In the genomic region with DNA sequence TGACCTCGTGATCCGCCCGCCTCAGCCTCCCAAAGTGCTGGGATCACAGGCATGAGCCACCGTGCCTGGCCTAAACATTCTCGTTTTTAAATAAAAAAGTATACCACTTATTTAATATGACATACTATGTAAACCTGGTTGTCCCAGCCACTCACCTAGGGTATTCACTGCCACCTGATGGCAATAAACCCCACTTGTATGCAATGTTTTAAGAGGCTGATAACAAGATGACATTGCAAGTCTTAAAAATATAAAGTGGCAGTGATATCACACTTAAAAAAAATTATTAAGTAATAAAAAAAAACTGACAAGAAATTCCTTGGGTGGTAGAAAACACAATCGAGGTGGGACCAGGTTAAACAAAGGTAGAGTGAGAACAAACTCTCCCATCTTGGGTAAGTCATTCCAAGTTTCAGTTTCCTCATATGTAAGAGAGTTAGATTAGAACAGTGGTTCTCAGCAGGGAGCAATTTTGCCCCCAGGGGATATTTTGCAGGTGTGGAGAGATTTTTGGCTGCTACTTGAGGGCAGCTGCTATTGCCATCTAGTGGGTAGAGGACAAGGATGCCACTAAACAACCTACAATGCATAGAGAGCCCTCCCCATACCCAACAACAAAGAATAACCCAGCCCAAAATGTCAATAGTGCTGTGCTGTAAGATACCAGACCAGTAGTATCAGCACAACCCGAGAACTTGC, we compare ENCODE assay signal across 2 cellular contexts.
TF ChIP-seq lines count a peak whose summit lies in the region.

No MANE protein-coding gene starts in this region.

TF ChIP-seq in HEK293, 187 proteins besides CTCF, POLR2A, EP300 and RAD21 (continues in another document):
- TF ChIP-seq, protein P1, sequence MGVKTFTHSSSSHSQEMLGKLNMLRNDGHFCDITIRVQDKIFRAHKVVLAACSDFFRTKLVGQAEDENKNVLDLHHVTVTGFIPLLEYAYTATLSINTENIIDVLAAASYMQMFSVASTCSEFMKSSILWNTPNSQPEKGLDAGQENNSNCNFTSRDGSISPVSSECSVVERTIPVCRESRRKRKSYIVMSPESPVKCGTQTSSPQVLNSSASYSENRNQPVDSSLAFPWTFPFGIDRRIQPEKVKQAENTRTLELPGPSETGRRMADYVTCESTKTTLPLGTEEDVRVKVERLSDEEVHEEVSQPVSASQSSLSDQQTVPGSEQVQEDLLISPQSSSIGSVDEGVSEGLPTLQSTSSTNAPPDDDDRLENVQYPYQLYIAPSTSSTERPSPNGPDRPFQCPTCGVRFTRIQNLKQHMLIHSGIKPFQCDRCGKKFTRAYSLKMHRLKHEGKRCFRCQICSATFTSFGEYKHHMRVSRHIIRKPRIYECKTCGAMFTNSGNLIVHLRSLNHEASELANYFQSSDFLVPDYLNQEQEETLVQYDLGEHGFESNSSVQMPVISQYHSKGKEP (tag by site-specific recombination; IDR thresholded peaks at IDR 0.05): no peak
- no peak for TF ChIP-seq ZNF335 (tag by site-specific recombination; conservative IDR thresholded peaks at IDR 0.05)
- TF ChIP-seq ZNF266 (tag by site-specific recombination; IDR thresholded peaks at IDR 0.05; ENCODE audit: low read depth): no peak
- TF ChIP-seq, protein P2, sequence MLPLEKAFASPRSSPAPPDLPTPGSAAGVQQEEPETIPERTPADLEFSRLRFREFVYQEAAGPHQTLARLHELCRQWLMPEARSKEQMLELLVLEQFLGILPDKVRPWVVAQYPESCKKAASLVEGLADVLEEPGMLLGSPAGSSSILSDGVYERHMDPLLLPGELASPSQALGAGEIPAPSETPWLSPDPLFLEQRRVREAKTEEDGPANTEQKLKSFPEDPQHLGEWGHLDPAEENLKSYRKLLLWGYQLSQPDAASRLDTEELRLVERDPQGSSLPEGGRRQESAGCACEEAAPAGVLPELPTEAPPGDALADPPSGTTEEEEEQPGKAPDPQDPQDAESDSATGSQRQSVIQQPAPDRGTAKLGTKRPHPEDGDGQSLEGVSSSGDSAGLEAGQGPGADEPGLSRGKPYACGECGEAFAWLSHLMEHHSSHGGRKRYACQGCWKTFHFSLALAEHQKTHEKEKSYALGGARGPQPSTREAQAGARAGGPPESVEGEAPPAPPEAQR (tag by site-specific recombination; IDR thresholded peaks at IDR 0.05): no peak
- no peak for TF ChIP-seq ZNF660 (tag by site-specific recombination; IDR thresholded peaks at IDR 0.05)
- TF ChIP-seq KLF7 (tag by site-specific recombination; IDR thresholded peaks at IDR 0.05; ENCODE audit: borderline replicate concordance): no peak
- no peak for TF ChIP-seq SCRT1 (tag by site-specific recombination; IDR thresholded peaks at IDR 0.05; ENCODE audit: borderline replicate concordance)
- no peak for TF ChIP-seq ZNF670 (tag by site-specific recombination; IDR thresholded peaks at IDR 0.05; ENCODE audit: low read depth)
- TF ChIP-seq, protein P3, sequence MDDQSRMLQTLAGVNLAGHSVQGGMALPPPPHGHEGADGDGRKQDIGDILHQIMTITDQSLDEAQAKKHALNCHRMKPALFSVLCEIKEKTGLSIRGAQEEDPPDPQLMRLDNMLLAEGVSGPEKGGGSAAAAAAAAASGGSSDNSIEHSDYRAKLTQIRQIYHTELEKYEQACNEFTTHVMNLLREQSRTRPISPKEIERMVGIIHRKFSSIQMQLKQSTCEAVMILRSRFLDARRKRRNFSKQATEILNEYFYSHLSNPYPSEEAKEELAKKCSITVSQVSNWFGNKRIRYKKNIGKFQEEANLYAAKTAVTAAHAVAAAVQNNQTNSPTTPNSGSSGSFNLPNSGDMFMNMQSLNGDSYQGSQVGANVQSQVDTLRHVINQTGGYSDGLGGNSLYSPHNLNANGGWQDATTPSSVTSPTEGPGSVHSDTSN (CRISPR knock-in tag; IDR thresholded peaks at IDR 0.05): no peak
- TF ChIP-seq, protein P4, sequence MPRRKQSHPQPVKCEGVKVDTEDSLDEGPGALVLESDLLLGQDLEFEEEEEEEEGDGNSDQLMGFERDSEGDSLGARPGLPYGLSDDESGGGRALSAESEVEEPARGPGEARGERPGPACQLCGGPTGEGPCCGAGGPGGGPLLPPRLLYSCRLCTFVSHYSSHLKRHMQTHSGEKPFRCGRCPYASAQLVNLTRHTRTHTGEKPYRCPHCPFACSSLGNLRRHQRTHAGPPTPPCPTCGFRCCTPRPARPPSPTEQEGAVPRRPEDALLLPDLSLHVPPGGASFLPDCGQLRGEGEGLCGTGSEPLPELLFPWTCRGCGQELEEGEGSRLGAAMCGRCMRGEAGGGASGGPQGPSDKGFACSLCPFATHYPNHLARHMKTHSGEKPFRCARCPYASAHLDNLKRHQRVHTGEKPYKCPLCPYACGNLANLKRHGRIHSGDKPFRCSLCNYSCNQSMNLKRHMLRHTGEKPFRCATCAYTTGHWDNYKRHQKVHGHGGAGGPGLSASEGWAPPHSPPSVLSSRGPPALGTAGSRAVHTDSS (tag by site-specific recombination; IDR thresholded peaks at IDR 0.05): no peak
- 0 out of 2 replicates have a peak, but pooled peaks have one; percentile 32 for TF ChIP-seq ZNF596 (tag by site-specific recombination; IDR thresholded peaks at IDR 0.05)
- no peak for TF ChIP-seq ZNF626 (tag by site-specific recombination; IDR thresholded peaks at IDR 0.05)
- TF ChIP-seq PRDM1 (tag by site-specific recombination; IDR thresholded peaks at IDR 0.05): peak; percentile 38; the same call in 1 of the 2 replicates
- TF ChIP-seq ZNF792 (tag by site-specific recombination; IDR thresholded peaks at IDR 0.05): no peak
- TF ChIP-seq, protein P5, sequence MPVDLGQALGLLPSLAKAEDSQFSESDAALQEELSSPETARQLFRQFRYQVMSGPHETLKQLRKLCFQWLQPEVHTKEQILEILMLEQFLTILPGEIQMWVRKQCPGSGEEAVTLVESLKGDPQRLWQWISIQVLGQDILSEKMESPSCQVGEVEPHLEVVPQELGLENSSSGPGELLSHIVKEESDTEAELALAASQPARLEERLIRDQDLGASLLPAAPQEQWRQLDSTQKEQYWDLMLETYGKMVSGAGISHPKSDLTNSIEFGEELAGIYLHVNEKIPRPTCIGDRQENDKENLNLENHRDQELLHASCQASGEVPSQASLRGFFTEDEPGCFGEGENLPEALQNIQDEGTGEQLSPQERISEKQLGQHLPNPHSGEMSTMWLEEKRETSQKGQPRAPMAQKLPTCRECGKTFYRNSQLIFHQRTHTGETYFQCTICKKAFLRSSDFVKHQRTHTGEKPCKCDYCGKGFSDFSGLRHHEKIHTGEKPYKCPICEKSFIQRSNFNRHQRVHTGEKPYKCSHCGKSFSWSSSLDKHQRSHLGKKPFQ (tag by site-specific recombination; IDR thresholded peaks at IDR 0.05): no peak
- TF ChIP-seq, protein P6, sequence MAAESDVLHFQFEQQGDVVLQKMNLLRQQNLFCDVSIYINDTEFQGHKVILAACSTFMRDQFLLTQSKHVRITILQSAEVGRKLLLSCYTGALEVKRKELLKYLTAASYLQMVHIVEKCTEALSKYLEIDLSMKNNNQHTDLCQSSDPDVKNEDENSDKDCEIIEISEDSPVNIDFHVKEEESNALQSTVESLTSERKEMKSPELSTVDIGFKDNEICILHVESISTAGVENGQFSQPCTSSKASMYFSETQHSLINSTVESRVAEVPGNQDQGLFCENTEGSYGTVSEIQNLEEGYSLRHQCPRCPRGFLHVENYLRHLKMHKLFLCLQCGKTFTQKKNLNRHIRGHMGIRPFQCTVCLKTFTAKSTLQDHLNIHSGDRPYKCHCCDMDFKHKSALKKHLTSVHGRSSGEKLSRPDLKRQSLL (tag by site-specific recombination; IDR thresholded peaks at IDR 0.05): no peak
- peak; percentile 60 for TF ChIP-seq GLIS1 (tag by site-specific recombination; IDR thresholded peaks at IDR 0.05)
- no peak for TF ChIP-seq ZNF473 (tag by site-specific recombination; IDR thresholded peaks at IDR 0.05)
- TF ChIP-seq ZNF202 (tag by site-specific recombination; IDR thresholded peaks at IDR 0.05; ENCODE audit: borderline replicate concordance): no peak
- no peak for TF ChIP-seq ZNF548 (tag by site-specific recombination; IDR thresholded peaks at IDR 0.05)
- no peak for TF ChIP-seq BCL11B (tag by site-specific recombination; IDR thresholded peaks at IDR 0.05; ENCODE audit: low read depth)

TF ChIP-seq in HepG2, 621 proteins besides CTCF, POLR2A, EP300 and RAD21:
- TF ChIP-seq ZNF33A (CRISPR knock-in tag; IDR thresholded peaks at IDR 0.05; ENCODE audit: borderline replicate concordance) (no peak), ZBTB7B (CRISPR knock-in tag; IDR thresholded peaks at IDR 0.05) (no peak), MBD4 (IDR thresholded peaks at IDR 0.05; ENCODE audit: borderline replicate concordance, low read length) (no peak), ZNF564 (CRISPR knock-in tag; IDR thresholded peaks at IDR 0.05) (no peak), YY1 (IDR thresholded peaks at IDR 0.05; ENCODE audit: insufficient read depth, insufficient replicate concordance, low read depth, low read length) (no peak), HOXA5 (CRISPR knock-in tag; IDR thresholded peaks at IDR 0.05) (no peak)
- TF ChIP-seq, protein P7, sequence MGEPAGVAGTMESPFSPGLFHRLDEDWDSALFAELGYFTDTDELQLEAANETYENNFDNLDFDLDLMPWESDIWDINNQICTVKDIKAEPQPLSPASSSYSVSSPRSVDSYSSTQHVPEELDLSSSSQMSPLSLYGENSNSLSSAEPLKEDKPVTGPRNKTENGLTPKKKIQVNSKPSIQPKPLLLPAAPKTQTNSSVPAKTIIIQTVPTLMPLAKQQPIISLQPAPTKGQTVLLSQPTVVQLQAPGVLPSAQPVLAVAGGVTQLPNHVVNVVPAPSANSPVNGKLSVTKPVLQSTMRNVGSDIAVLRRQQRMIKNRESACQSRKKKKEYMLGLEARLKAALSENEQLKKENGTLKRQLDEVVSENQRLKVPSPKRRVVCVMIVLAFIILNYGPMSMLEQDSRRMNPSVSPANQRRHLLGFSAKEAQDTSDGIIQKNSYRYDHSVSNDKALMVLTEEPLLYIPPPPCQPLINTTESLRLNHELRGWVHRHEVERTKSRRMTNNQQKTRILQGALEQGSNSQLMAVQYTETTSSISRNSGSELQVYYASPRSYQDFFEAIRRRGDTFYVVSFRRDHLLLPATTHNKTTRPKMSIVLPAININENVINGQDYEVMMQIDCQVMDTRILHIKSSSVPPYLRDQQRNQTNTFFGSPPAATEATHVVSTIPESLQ (CRISPR knock-in tag; conservative IDR thresholded peaks at IDR 0.05): no peak
- TF ChIP-seq, protein P8, sequence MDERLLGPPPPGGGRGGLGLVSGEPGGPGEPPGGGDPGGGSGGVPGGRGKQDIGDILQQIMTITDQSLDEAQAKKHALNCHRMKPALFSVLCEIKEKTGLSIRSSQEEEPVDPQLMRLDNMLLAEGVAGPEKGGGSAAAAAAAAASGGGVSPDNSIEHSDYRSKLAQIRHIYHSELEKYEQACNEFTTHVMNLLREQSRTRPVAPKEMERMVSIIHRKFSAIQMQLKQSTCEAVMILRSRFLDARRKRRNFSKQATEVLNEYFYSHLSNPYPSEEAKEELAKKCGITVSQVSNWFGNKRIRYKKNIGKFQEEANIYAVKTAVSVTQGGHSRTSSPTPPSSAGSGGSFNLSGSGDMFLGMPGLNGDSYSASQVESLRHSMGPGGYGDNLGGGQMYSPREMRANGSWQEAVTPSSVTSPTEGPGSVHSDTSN (CRISPR knock-in tag; IDR thresholded peaks at IDR 0.05): no peak
- TF ChIP-seq, protein P9, sequence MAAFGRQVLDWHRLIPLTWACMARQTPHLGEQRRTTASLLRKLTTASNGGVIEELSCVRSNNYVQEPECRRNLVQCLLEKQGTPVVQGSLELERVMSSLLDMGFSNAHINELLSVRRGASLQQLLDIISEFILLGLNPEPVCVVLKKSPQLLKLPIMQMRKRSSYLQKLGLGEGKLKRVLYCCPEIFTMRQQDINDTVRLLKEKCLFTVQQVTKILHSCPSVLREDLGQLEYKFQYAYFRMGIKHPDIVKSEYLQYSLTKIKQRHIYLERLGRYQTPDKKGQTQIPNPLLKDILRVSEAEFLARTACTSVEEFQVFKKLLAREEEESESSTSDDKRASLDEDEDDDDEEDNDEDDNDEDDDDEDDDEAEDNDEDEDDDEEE (CRISPR knock-in tag; IDR thresholded peaks at IDR 0.05): no peak
